9 cellular contexts compared by ENCODE assay signal in the genomic region with DNA sequence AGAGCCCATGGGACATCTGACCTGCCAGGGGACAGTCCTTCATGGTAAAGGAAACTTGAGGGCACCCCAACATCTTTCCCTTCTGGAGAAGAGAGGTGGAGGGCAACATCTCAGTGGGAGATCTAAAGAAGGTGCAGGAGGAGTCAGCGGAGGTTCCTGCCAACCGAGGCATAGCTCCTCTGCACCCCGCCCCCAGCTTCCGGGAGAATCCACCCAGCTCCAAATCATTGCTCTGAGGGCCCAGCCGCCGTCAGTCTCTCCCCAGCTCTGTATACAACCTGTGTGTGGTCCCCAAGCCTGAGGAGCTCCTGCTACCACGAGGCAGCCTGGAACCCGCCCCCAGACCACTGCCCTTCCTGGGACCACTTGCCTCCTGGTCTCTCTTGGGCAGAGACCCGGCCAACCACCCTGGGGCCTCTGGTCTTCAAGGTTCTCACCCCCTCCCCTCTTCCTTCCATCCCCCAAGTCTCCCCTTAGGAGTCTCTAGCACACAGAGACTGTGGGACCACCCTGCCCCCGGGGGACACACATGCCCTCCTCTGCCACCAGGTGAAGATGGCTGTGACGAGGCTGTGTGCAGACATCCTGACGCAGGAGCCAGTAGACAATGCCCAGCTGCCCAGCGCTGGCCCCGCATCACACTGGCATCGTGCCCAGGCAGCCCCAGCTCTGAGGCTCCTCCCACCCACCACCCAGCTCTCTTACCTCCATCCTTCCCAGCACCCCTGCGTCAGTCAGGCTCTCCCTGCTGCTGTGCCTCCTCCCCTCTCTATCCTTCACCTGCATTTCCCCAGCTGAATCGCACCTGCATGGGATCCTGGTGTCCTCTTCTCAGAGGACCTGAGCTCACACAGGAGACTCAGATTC. TPM values are rescaled to one million over a fixed set of nuclear protein-coding genes. Genes with fewer than 3 reads are reported as not detected.
DNase-seq lines count a peak whose midpoint lies in the region; ATAC-seq lines count a peak whose summit lies in the region.
"Had no signal": no experiment of that assay in that cellular context is flagged by ENCODE, and none has a peak within 500 bp of the region (broad histone marks: within the 10 kb centered on the region; RNA-seq: fewer than 3 reads in every experiment).

No MANE protein-coding gene starts in this region.

- H3K36me3 Mint-ChIP-seq in activated naive CD8-positive, alpha-beta T cell treated with anti-CD3 and anti-CD28 coated beads, Interleukin-2, amount 10 ng/mL, durations not matched to agents 7 days and 5 days, result no peaks in the 10 kb centered on the region
- H3K36me3 Mint-ChIP-seq: mesothelial cell of epicardium had no signal

- H3K9me3 Mint-ChIP-seq in activated naive CD8-positive, alpha-beta T cell treated with anti-CD3 and anti-CD28 coated beads, Interleukin-2, amount 10 ng/mL, durations not matched to agents 7 days and 5 days, result peaks cover under 1% of the 10 kb centered on the region
- H3K9me3 Mint-ChIP-seq: mesothelial cell of epicardium had no signal

- POLR2A ChIA-PET in activated naive CD8-positive, alpha-beta T cell treated with anti-CD3 and anti-CD28 coated beads, Interleukin-2, amount 10 ng/mL, durations not matched to agents 7 days and 5 days (lab: Charles Lee), result interaction anchor here (1.0 to 1.6 kb wide), 8 partner anchors 10 to 107 kb away, joined by 3 to 8 read pairs (median 4); partner anchors contain the start of gene BRF1

- H3K27ac Mint-ChIP-seq in activated naive CD8-positive, alpha-beta T cell treated with anti-CD3 and anti-CD28 coated beads, Interleukin-2, amount 10 ng/mL, durations not matched to agents 7 days and 5 days, result peak overlapping the region; percentile 77
- H3K27ac Mint-ChIP-seq: mesothelial cell of epicardium had no signal

- DNase-seq in NCI-H1694 (lab: John Stamatoyannopoulos, UW), result peak; percentile 32
- DNase-seq in NCI-H1694 treated with DMSO at 0.1 percent for 48 hours (lab: John Stamatoyannopoulos, UW), result no peak
- peak; percentile 75 for DNase-seq in NCI-H2196 (lab: John Stamatoyannopoulos, UW; ENCODE audit: unreplicated experiment)
- DNase-seq in activated naive CD8-positive, alpha-beta T cell treated with anti-CD3 and anti-CD28 coated beads, Interleukin-2, amount 10 ng/mL, durations not matched to agents 7 days and 5 days, result peak; percentile 66
- peak; percentile 33 for DNase-seq in stimulated activated CD4-positive, alpha-beta T cell treated with anti-CD3 and anti-CD28 coated beads, Interleukin-4, amount 100 ng/mL, for 1 hour
- no peak for DNase-seq in D341Med (ENCODE audit: low spot score)
- no peak for DNase-seq in cerebellar nuclear complex (lab: John Stamatoyannopoulos, UW)

- peaks cover 22% of the 10 kb centered on the region for H3K4me1 Mint-ChIP-seq in activated naive CD8-positive, alpha-beta T cell treated with anti-CD3 and anti-CD28 coated beads, Interleukin-2, amount 10 ng/mL, durations not matched to agents 7 days and 5 days

- peaks cover 23% of the 10 kb centered on the region for H3K27me3 Mint-ChIP-seq in activated naive CD8-positive, alpha-beta T cell treated with anti-CD3 and anti-CD28 coated beads, Interleukin-2, amount 10 ng/mL, durations not matched to agents 7 days and 5 days

- ATAC-seq in activated naive CD8-positive, alpha-beta T cell treated with anti-CD3 and anti-CD28 coated beads, Interleukin-2, amount 10 ng/mL, durations not matched to agents 7 days and 5 days (ENCODE audit: low read depth), result peak; percentile 50
- no peak for ATAC-seq in HG02678 (IDR thresholded peaks at IDR 0.05; ENCODE audit: unreplicated experiment)

- peak overlapping the region; percentile 56 for H3K4me3 Mint-ChIP-seq in activated naive CD8-positive, alpha-beta T cell treated with anti-CD3 and anti-CD28 coated beads, Interleukin-2, amount 10 ng/mL, durations not matched to agents 7 days and 5 days
- H3K4me3 Mint-ChIP-seq: mesothelial cell of epicardium had no signal

RNA-seq across cellular contexts. Expression of gene NUDT14, which starts 13.0 kb away (rescaled TPM):
- 10 to 100 TPM; 23.3 to 28.0 TPM for total RNA-seq in activated naive CD8-positive, alpha-beta T cell treated with anti-CD3 and anti-CD28 coated beads, Interleukin-2, amount 10 ng/mL, durations not matched to agents 7 days and 5 days

RNA-seq across cellular contexts. Expression of gene JAG2, which starts 25.6 kb away (rescaled TPM):
- total RNA-seq in activated naive CD8-positive, alpha-beta T cell treated with anti-CD3 and anti-CD28 coated beads, Interleukin-2, amount 10 ng/mL, durations not matched to agents 7 days and 5 days, result 1 to 10 TPM; 1.8 to 3.2 TPM

RNA-seq across cellular contexts. Expression of gene BTBD6, which starts 54.2 kb away (rescaled TPM):
- total RNA-seq in activated naive CD8-positive, alpha-beta T cell treated with anti-CD3 and anti-CD28 coated beads, Interleukin-2, amount 10 ng/mL, durations not matched to agents 7 days and 5 days, result 10 to 100 TPM; 49.6 to 51.3 TPM

Comparison
In these comparisons a context has a peak if more than half of its experiments do, and no peak if none do; other contexts are left out.
1. DNase-seq: peak in NCI-H1694 (single experiment), NCI-H2196 (single experiment), activated naive CD8-positive, alpha-beta T cell treated with anti-CD3 and anti-CD28 coated beads, Interleukin-2, amount 10 ng/mL, durations not matched to agents 7 days and 5 days (single experiment) and stimulated activated CD4-positive, alpha-beta T cell treated with anti-CD3 and anti-CD28 coated beads, Interleukin-4, amount 100 ng/mL, for 1 hour (single experiment); none in NCI-H1694 treated with DMSO at 0.1 percent for 48 hours (single experiment), D341Med (single experiment) and cerebellar nuclear complex (0 of 2).